Comparison of ENCODE assay signal across 8 cellular contexts in genomic region chr11:76209671-76209955, GRCh38. TPM values are rescaled to one million over a fixed set of nuclear protein-coding genes. Genes with fewer than 3 reads are reported as not detected.
DNase-seq lines count a peak whose midpoint lies in the region; ATAC-seq and TF ChIP-seq lines count a peak whose summit lies in the region.

No MANE protein-coding gene starts in this region.

- H3K4me1 ChIP-seq in ascending aorta, result peaks cover 17 to 36% of the 10 kb centered on the region in 2 donors
- peaks cover 0 to 34% (median 10%) of the 10 kb centered on the region in 4 donors for H3K4me1 ChIP-seq in right lobe of liver
- peaks cover 30 to 46% of the 10 kb centered on the region in 2 donors for H3K4me1 ChIP-seq in thyroid gland

- peak; percentile 53 for DNase-seq in activated T-cell treated with anti-CD3 and anti-CD28 coated beads, Interleukin-2, amount 50 U/mL, for 24 hours
- no peak for DNase-seq in activated T-cell treated with anti-CD3 and anti-CD28 coated beads for 4 hours
- DNase-seq in ascending aorta (ENCODE audit: low spot score in 2 of 2), result no peak
- DNase-seq in right lobe of liver, result no peak
- DNase-seq in thyroid gland, result no peak
- DNase-seq in middle frontal gyrus (ENCODE audit: extremely low spot score, low spot score), result no peak

- peaks cover 3% of the 10 kb centered on the region for H3K27me3 ChIP-seq in ascending aorta
- no peaks in the 10 kb centered on the region for H3K27me3 ChIP-seq in right lobe of liver
- no peaks in the 10 kb centered on the region for H3K27me3 ChIP-seq in thyroid gland

- H3K4me1 Mint-ChIP-seq in activated T-cell treated with anti-CD3 and anti-CD28 coated beads, Interleukin-2, amount 50 U/mL, for 24 hours (ENCODE audit: low read depth), result peaks cover 29% of the 10 kb centered on the region

- H3K4me3 Mint-ChIP-seq in activated T-cell treated with anti-CD3 and anti-CD28 coated beads, Interleukin-2, amount 50 U/mL, for 24 hours, result peak overlapping the region; percentile 51

- 0% methylated on average over 1 of the region's 17 CpGs for WGBS in right lobe of liver (ENCODE audit: insufficient coverage, low coverage, low lambda C conversion rate, missing lambda C conversion rate)
- WGBS in thyroid gland, 2 donors, result 0 to 7% methylated on average over 1 to 2 of the region's 17 CpGs

- H3K36me3 Mint-ChIP-seq in activated T-cell treated with anti-CD3 and anti-CD28 coated beads, Interleukin-2, amount 50 U/mL, for 24 hours (ENCODE audit: low read depth), result no peaks in the 10 kb centered on the region

- intact Hi-C loops in ascending aorta (cut with DNase I), result loop anchor here (1.0 to 5.0 kb wide), 4 partner anchors 26 to 303 kb away; partner anchors contain the start of genes GVQW3 and THAP12
- intact Hi-C loops in right lobe of liver (cut with DNase I), result loop anchor here (5.0 kb wide), 1 partner anchor 108 kb away; no protein-coding TSS in a partner anchor
- intact Hi-C loops in thyroid gland (cut with DNase I), result loop anchor here (2.0 kb wide), 1 partner anchor 109 kb away; no protein-coding TSS in a partner anchor

- H3K4me3 ChIP-seq in ascending aorta (peak overlapping the region; percentile 70 to 76), right lobe of liver (peak overlapping the region; percentile 52 to 66 (median 61)), thyroid gland (replicated peaks in 1 of 3) (peak overlapping the region in 1 of 3 donors; percentile 46)

- ATAC-seq in right lobe of liver (no peak), GM18498 (IDR thresholded peaks at IDR 0.05; ENCODE audit: unreplicated experiment) (no peak), HG02759 (IDR thresholded peaks at IDR 0.05; ENCODE audit: unreplicated experiment) (no peak)

- peaks cover 63% of the 10 kb centered on the region for H3K27me3 Mint-ChIP-seq in activated T-cell treated with anti-CD3 and anti-CD28 coated beads, Interleukin-2, amount 50 U/mL, for 24 hours

- TF ChIP-seq POLR2A in right lobe of liver (IDR thresholded peaks at IDR 0.05) (no peak), thyroid gland (IDR thresholded peaks at IDR 0.05) (no peak)

- H3K9me3 ChIP-seq in ascending aorta (no peaks in the 10 kb centered on the region), right lobe of liver (no peaks in the 10 kb centered on the region), thyroid gland (no peaks in the 10 kb centered on the region)

- no peaks in the 10 kb centered on the region for H3K9me3 Mint-ChIP-seq in activated T-cell treated with anti-CD3 and anti-CD28 coated beads, Interleukin-2, amount 50 U/mL, for 24 hours

- no peak for TF ChIP-seq CTCF in ascending aorta (IDR thresholded peaks at IDR 0.05)
- TF ChIP-seq CTCF in right lobe of liver (IDR thresholded peaks at IDR 0.05), result no peak
- TF ChIP-seq CTCF in thyroid gland (IDR thresholded peaks at IDR 0.05), result no peak

- H3K27ac Mint-ChIP-seq in activated T-cell treated with anti-CD3 and anti-CD28 coated beads, Interleukin-2, amount 50 U/mL, for 24 hours, result no peak overlapping the region

- peak overlapping the region; percentile 26 to 50 for H3K27ac ChIP-seq in ascending aorta
- peak overlapping the region in 1 of 3 donors; percentile 90 for H3K27ac ChIP-seq in right lobe of liver
- peak overlapping the region in 2 of 3 donors; percentile 56 to 67 for H3K27ac ChIP-seq in thyroid gland

- H3K36me3 ChIP-seq in ascending aorta, result no peaks in the 10 kb centered on the region
- H3K36me3 ChIP-seq in right lobe of liver, result no peaks in the 10 kb centered on the region
- no peaks in the 10 kb centered on the region for H3K36me3 ChIP-seq in thyroid gland

RNA-seq across cellular contexts. Expression of gene WNT11, which starts 3.3 kb away (rescaled TPM):
- total RNA-seq in ascending aorta, result 11.7 TPM
- total RNA-seq in right lobe of liver, result 10 to 100 TPM in 2 of 6 experiments, 1 to 10 TPM in 4; 2.8 to 13.1 (median 5.5) TPM
- total RNA-seq in thyroid gland, result 10 to 100 TPM in 3 of 4 donors, 1 to 10 TPM in 1; 7.3 to 31.5 (median 10.7) TPM
